28 cellular contexts compared by ENCODE assay signal in the genomic region with DNA sequence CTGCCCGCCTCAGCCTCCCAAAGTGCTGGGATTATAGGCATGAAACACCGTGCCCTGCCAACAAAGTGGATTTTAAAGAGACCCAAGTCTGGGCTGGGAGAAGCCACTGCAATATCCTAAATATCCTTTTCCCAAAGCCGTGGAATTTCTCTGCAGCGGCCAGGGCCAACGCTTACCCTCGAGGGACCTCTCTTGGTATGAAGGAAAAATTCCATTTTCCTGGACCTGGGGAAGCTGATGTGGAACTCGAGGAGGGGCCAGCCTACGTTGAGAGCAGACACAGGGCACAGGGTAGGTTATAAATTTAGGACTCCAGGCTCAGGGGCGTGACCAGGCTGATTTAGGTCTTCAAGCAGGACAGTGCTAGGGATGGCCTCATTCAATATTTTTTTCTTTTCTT. TPM values are rescaled to one million over a fixed set of nuclear protein-coding genes. Genes with fewer than 3 reads are reported as not detected.
DNase-seq lines count a peak whose midpoint lies in the region; ATAC-seq and TF ChIP-seq lines count a peak whose summit lies in the region.
"Had no signal": no experiment of that assay in that cellular context is flagged by ENCODE, and none has a peak within 500 bp of the region (broad histone marks: within the 10 kb centered on the region; RNA-seq: fewer than 3 reads in every experiment).

No MANE protein-coding gene starts in this region.

- no peak overlapping the region for H3K4me3 Mint-ChIP-seq in stimulated activated memory B cell treated with anti-CD40 and anti-IgM and Interleukin-4, amounts not matched to agents 10 μg/mL and 1 μg/mL and 100 μg/mL, for 72 hours
- H3K4me3 Mint-ChIP-seq: activated CD4-positive, alpha-beta T cell treated with anti-CD3 and anti-CD28 coated beads, Interleukin-2, amount 10 ng/mL, durations not matched to agents 24 days and 14 days; activated CD8-positive, alpha-beta memory T cell treated with anti-CD3 and anti-CD28 coated beads, Interleukin-2, amount 10 ng/mL, durations not matched to agents 7 days and 5 days; activated naive CD4-positive, alpha-beta T cell treated with anti-CD3 and anti-CD28 coated beads for 36 hours; activated T-cell treated with anti-CD3 and anti-CD28 coated beads, Interleukin-2, amount 50 U/mL, for 72 hours; IgD-negative memory B cell had no signal

- peaks cover 8% of the 10 kb centered on the region for H3F3A ChIP-seq in smooth muscle cell (ENCODE audit: low read depth)

- H3K9ac ChIP-seq in adipocyte (ENCODE audit: low read length) = peak overlapping the region; percentile 54
- H3K9ac ChIP-seq in smooth muscle cell (ENCODE audit: low read depth) = no peak overlapping the region
- H3K9ac ChIP-seq: BLaER1 treated with 17β-estradiol and CSF1 and Interleukin-3, amounts not matched to agents 10 nM and 100 nM had no signal

- peak overlapping the region; percentile 12 for H2AFZ ChIP-seq in smooth muscle cell (ENCODE audit: low read depth)

- H3K9me3 ChIP-seq in cardiac muscle cell (ENCODE audit: low read depth) (no peaks in the 10 kb centered on the region), left ventricle myocardium inferior (replicated peaks) (no peaks in the 10 kb centered on the region), adipocyte (ENCODE audit: control insufficient read depth, low read length) (no peaks in the 10 kb centered on the region), smooth muscle cell (replicated peaks; ENCODE audit: low read depth) (no peaks in the 10 kb centered on the region)
- H3K9me3 ChIP-seq: BLaER1 treated with 17β-estradiol and CSF1 and Interleukin-3, amounts not matched to agents 10 nM and 100 nM; lower lobe of right lung had no signal

- no peak for ATAC-seq in stimulated activated memory B cell treated with anti-CD40 and anti-IgM and Interleukin-4, amounts not matched to agents 10 μg/mL and 1 μg/mL and 100 μg/mL, for 72 hours
- ATAC-seq in GM21717 (IDR thresholded peaks at IDR 0.05; ENCODE audit: unreplicated experiment) = no peak
- ATAC-seq: activated CD8-positive, alpha-beta memory T cell treated with anti-CD3 and anti-CD28 coated beads, Interleukin-2, amount 10 ng/mL, durations not matched to agents 7 days and 5 days; activated T-cell treated with anti-CD3 and anti-CD28 coated beads, Interleukin-2, amount 50 U/mL, for 72 hours; lower lobe of right lung had no signal

- H3K4me1 Mint-ChIP-seq in stimulated activated memory B cell treated with anti-CD40 and anti-IgM and Interleukin-4, amounts not matched to agents 10 μg/mL and 1 μg/mL and 100 μg/mL, for 72 hours = peaks cover 6% of the 10 kb centered on the region

- DNase-seq in cardiac muscle cell (ENCODE audit: low read depth in 1 of 2, low spot score in 1 of 2) (peak in 1 of 2 donors; percentile 69), left ventricle myocardium inferior (no peak), adipocyte (ENCODE audit: low read depth) (peak; percentile 64), fibroblast of villous mesenchyme (ENCODE audit: low read depth) (peak; percentile 50), smooth muscle cell (lab: John Stamatoyannopoulos, UW; ENCODE audit: unreplicated experiment) (no peak), COR-L47 (lab: John Stamatoyannopoulos, UW) (no peak)
- DNase-seq: activated CD4-positive, alpha-beta T cell treated with anti-CD3 and anti-CD28 coated beads, Interleukin-2, amount 10 ng/mL, durations not matched to agents 24 days and 14 days; activated CD8-positive, alpha-beta memory T cell treated with anti-CD3 and anti-CD28 coated beads, Interleukin-2, amount 10 ng/mL, durations not matched to agents 7 days and 5 days; activated naive CD4-positive, alpha-beta T cell treated with anti-CD3 and anti-CD28 coated beads for 36 hours; activated T-cell treated with anti-CD3 and anti-CD28 coated beads, Interleukin-2, amount 50 U/mL, for 72 hours; amniotic stem cell; Calu3; caudate nucleus; dorsolateral prefrontal cortex; lower lobe of right lung; NCI-H1092 treated with DMSO at 0.1 percent for 48 hours; NCI-H1930; NCI-H774; substantia nigra; WERI-Rb-1 had no signal

- H4K20me1 ChIP-seq in smooth muscle cell (ENCODE audit: low read depth) = no peaks in the 10 kb centered on the region
- H4K20me1 ChIP-seq: BLaER1 treated with 17β-estradiol and CSF1 and Interleukin-3, amounts not matched to agents 10 nM and 100 nM had no signal

- H3K4me3 ChIP-seq in cardiac muscle cell = no peak overlapping the region
- no peak overlapping the region for H3K4me3 ChIP-seq in left ventricle myocardium inferior
- peak overlapping the region; percentile 12 for H3K4me3 ChIP-seq in adipocyte (ENCODE audit: low read length)
- H3K4me3 ChIP-seq in fibroblast of villous mesenchyme (ENCODE audit: low read depth, low read length) = no peak overlapping the region
- H3K4me3 ChIP-seq in smooth muscle cell = no peak overlapping the region
- H3K4me3 ChIP-seq: BLaER1 treated with 17β-estradiol and CSF1 and Interleukin-3, amounts not matched to agents 10 nM and 100 nM; dorsolateral prefrontal cortex; lower lobe of right lung had no signal

- H3K4me1 ChIP-seq in cardiac muscle cell (ENCODE audit: low read depth) = no peaks in the 10 kb centered on the region
- no peaks in the 10 kb centered on the region for H3K4me1 ChIP-seq in left ventricle myocardium inferior
- peaks cover 26% of the 10 kb centered on the region for H3K4me1 ChIP-seq in adipocyte (ENCODE audit: control insufficient read depth, insufficient read depth, low read length)
- H3K4me1 ChIP-seq in smooth muscle cell (ENCODE audit: low read depth) = no peaks in the 10 kb centered on the region

- peaks cover 26% of the 10 kb centered on the region for H3K27me3 Mint-ChIP-seq in stimulated activated memory B cell treated with anti-CD40 and anti-IgM and Interleukin-4, amounts not matched to agents 10 μg/mL and 1 μg/mL and 100 μg/mL, for 72 hours

- peak; percentile 19 for TF ChIP-seq CTCF in cardiac muscle cell (IDR thresholded peaks at IDR 0.05; ENCODE audit: low read depth, low read length)
- no peak for TF ChIP-seq CTCF in left ventricle myocardium inferior (IDR thresholded peaks at IDR 0.05; ENCODE audit: borderline replicate concordance)
- TF ChIP-seq CTCF in fibroblast of villous mesenchyme (IDR thresholded peaks at IDR 0.05; ENCODE audit: insufficient read depth, low read depth, low read length) = peak; percentile 23
- peak; percentile 14 for TF ChIP-seq CTCF in smooth muscle cell (IDR thresholded peaks at IDR 0.05; ENCODE audit: borderline replicate concordance, insufficient read depth, poor library complexity, severe bottlenecking)

- no peaks in the 10 kb centered on the region for H3K79me2 ChIP-seq in smooth muscle cell (ENCODE audit: low read depth)

- H3K4me2 ChIP-seq in smooth muscle cell = no peak overlapping the region
- H3K4me2 ChIP-seq: BLaER1 treated with 17β-estradiol and CSF1 and Interleukin-3, amounts not matched to agents 10 nM and 100 nM had no signal

- intact Hi-C loops in left ventricle myocardium inferior (cut with micrococcal nuclease) = no loop called here

- H3K27ac Mint-ChIP-seq in stimulated activated memory B cell treated with anti-CD40 and anti-IgM and Interleukin-4, amounts not matched to agents 10 μg/mL and 1 μg/mL and 100 μg/mL, for 72 hours = no peak overlapping the region
- H3K27ac Mint-ChIP-seq: activated CD4-positive, alpha-beta T cell treated with anti-CD3 and anti-CD28 coated beads, Interleukin-2, amount 10 ng/mL, durations not matched to agents 24 days and 14 days; activated CD8-positive, alpha-beta memory T cell treated with anti-CD3 and anti-CD28 coated beads, Interleukin-2, amount 10 ng/mL, durations not matched to agents 7 days and 5 days; activated naive CD4-positive, alpha-beta T cell treated with anti-CD3 and anti-CD28 coated beads for 36 hours; activated T-cell treated with anti-CD3 and anti-CD28 coated beads, Interleukin-2, amount 50 U/mL, for 72 hours; IgD-negative memory B cell had no signal

- WGBS in smooth muscle cell (ENCODE audit: low lambda C conversion rate) = 53% methylated on average over 9 of the region's 9 CpGs

- H3K27me3 ChIP-seq in cardiac muscle cell = peaks cover 29% of the 10 kb centered on the region
- H3K27me3 ChIP-seq in left ventricle myocardium inferior (ENCODE audit: low read depth) = peaks cover 17% of the 10 kb centered on the region
- no peaks in the 10 kb centered on the region for H3K27me3 ChIP-seq in adipocyte (replicated peaks; ENCODE audit: control insufficient read depth, insufficient read depth, low read length)
- H3K27me3 ChIP-seq in smooth muscle cell (ENCODE audit: low read depth) = no peaks in the 10 kb centered on the region
- H3K27me3 ChIP-seq: BLaER1 treated with 17β-estradiol and CSF1 and Interleukin-3, amounts not matched to agents 10 nM and 100 nM; dorsolateral prefrontal cortex had no signal

- no peaks in the 10 kb centered on the region for H3K36me3 ChIP-seq in cardiac muscle cell
- H3K36me3 ChIP-seq in left ventricle myocardium inferior = no peaks in the 10 kb centered on the region
- no peaks in the 10 kb centered on the region for H3K36me3 ChIP-seq in adipocyte (ENCODE audit: control insufficient read depth, insufficient read depth, low read length, severe bottlenecking)
- H3K36me3 ChIP-seq in smooth muscle cell (ENCODE audit: low read depth) = no peaks in the 10 kb centered on the region
- H3K36me3 ChIP-seq: BLaER1 treated with 17β-estradiol and CSF1 and Interleukin-3, amounts not matched to agents 10 nM and 100 nM; lower lobe of right lung; WERI-Rb-1 had no signal

- H3K36me3 Mint-ChIP-seq in stimulated activated memory B cell treated with anti-CD40 and anti-IgM and Interleukin-4, amounts not matched to agents 10 μg/mL and 1 μg/mL and 100 μg/mL, for 72 hours = no peaks in the 10 kb centered on the region
- H3K36me3 Mint-ChIP-seq: activated CD8-positive, alpha-beta memory T cell treated with anti-CD3 and anti-CD28 coated beads, Interleukin-2, amount 10 ng/mL, durations not matched to agents 7 days and 5 days; IgD-negative memory B cell had no signal

- H3K27ac ChIP-seq in cardiac muscle cell (no peak overlapping the region), left ventricle myocardium inferior (replicated peaks) (no peak overlapping the region), smooth muscle cell (ENCODE audit: low read depth) (peak overlapping the region; percentile 21)
- H3K27ac ChIP-seq: BLaER1 treated with 17β-estradiol and CSF1 and Interleukin-3, amounts not matched to agents 10 nM and 100 nM; dorsolateral prefrontal cortex; lower lobe of right lung; WERI-Rb-1 had no signal

- H3K9me3 Mint-ChIP-seq in stimulated activated memory B cell treated with anti-CD40 and anti-IgM and Interleukin-4, amounts not matched to agents 10 μg/mL and 1 μg/mL and 100 μg/mL, for 72 hours = no peaks in the 10 kb centered on the region
- H3K9me3 Mint-ChIP-seq: activated CD4-positive, alpha-beta T cell treated with anti-CD3 and anti-CD28 coated beads, Interleukin-2, amount 10 ng/mL, durations not matched to agents 24 days and 14 days; activated naive CD4-positive, alpha-beta T cell treated with anti-CD3 and anti-CD28 coated beads for 36 hours; activated T-cell treated with anti-CD3 and anti-CD28 coated beads, Interleukin-2, amount 50 U/mL, for 72 hours; IgD-negative memory B cell had no signal

RNA-seq across cellular contexts. Expression of gene UPF1, which starts 17.7 kb away (rescaled TPM):
- 77.5 and 121 TPM in 2 replicates for total RNA-seq in cardiac muscle cell
- polyA plus RNA-seq in cardiac muscle cell = 36.4 and 37.7 TPM in 2 replicates
- total RNA-seq in left ventricle myocardium inferior = 32.3 TPM
- 49.0 and 51.0 TPM in 2 replicates for total RNA-seq in fibroblast of villous mesenchyme
- total RNA-seq in smooth muscle cell = 16.2 and 37.8 TPM in 2 replicates
- 25.4 and 30.3 TPM in 2 replicates for polyA plus RNA-seq in smooth muscle cell

RNA-seq across cellular contexts. Expression of gene COMP, which starts 23.0 kb away (rescaled TPM):
- total RNA-seq in cardiac muscle cell = 0.07 and 0.09 TPM in 2 replicates
- polyA plus RNA-seq in cardiac muscle cell = 0.46 TPM in 1 of 2 replicates, not detected in the other
- total RNA-seq in left ventricle myocardium inferior = 1.2 TPM
- under 0.01 TPM in 1 of 2 replicates, not detected in the other for total RNA-seq in fibroblast of villous mesenchyme
- 196 and 236 TPM in 2 replicates for total RNA-seq in smooth muscle cell
- polyA plus RNA-seq in smooth muscle cell = 627 and 901 TPM in 2 replicates
- total RNA-seq: activated CD4-positive, alpha-beta T cell treated with anti-CD3 and anti-CD28 coated beads, Interleukin-2, amount 10 ng/mL, durations not matched to agents 24 days and 14 days; activated CD8-positive, alpha-beta memory T cell treated with anti-CD3 and anti-CD28 coated beads, Interleukin-2, amount 10 ng/mL, durations not matched to agents 7 days and 5 days; activated naive CD4-positive, alpha-beta T cell treated with anti-CD3 and anti-CD28 coated beads for 36 hours; activated T-cell treated with anti-CD3 and anti-CD28 coated beads, Interleukin-2, amount 50 U/mL, for 72 hours; Calu3; Daoy; mononuclear cell had no signal
- polyA plus RNA-seq: IgD-negative memory B cell, keratinocyte, neural cell had no signal

Comparison
In these comparisons a context has a peak if more than half of its experiments do, and no peak if none do; other contexts are left out.
1. DNase-seq: peak in adipocyte (single experiment) and fibroblast of villous mesenchyme (single experiment); none in left ventricle myocardium inferior (single experiment), smooth muscle cell (single experiment) and COR-L47 (single experiment).
2. RNA of gene COMP, which starts 23.0 kb away (total RNA-seq): 196 to 236 TPM in smooth muscle cell; 1.2 TPM in left ventricle myocardium inferior (single experiment), 0.07 to 0.09 TPM in cardiac muscle cell and under 0.01 TPM in fibroblast of villous mesenchyme; every median in the first group is over 10 times any median in the second.